In genomic region chr1:154272217-154272998, GRCh38 we compare ENCODE assay signal across 8 cellular contexts. TPM values are rescaled to one million over a fixed set of nuclear protein-coding genes. Genes with fewer than 3 reads are reported as not detected.
DNase-seq lines count a peak whose midpoint lies in the region; ATAC-seq and TF ChIP-seq lines count a peak whose summit lies in the region.

Gene HAX1, plus strand, starts transcription at chr1:154272629. Its CDS starts 95 bp downstream, at chr1:154272724.

- peak within 1 kb of the TSS; percentile 79 for H3K4me3 ChIP-seq in GM12864 (ENCODE audit: low read depth, low read length)
- peak within 1 kb of the TSS; percentile 99 for H3K4me3 ChIP-seq in SU-DHL-6 (ENCODE audit: insufficient read depth, low read length, poor library complexity, severe bottlenecking)
- peak within 1 kb of the TSS; percentile 90 for H3K4me3 ChIP-seq in cardiac muscle cell
- peak within 1 kb of the TSS; percentile 79 for H3K4me3 ChIP-seq in trophoblast cell (ENCODE audit: low read depth, low read length)

- no peaks in the 10 kb centered on the region for H3K27me3 Mint-ChIP-seq in type B pancreatic cell

- H3K27me3 ChIP-seq in SU-DHL-6 (ENCODE audit: low read length) (no peaks in the 10 kb centered on the region), cardiac muscle cell (no peaks in the 10 kb centered on the region), trophoblast cell (ENCODE audit: insufficient read depth, low read length) (no peaks in the 10 kb centered on the region)

- no CpG with 5 or more reads among the region's 47 CpGs for WGBS in trophoblast cell (ENCODE audit: extremely low coverage, insufficient coverage, insufficient read length)

- H4K8ac ChIP-seq in trophoblast cell (ENCODE audit: low read depth, low read length) = peak within 1 kb of the TSS; percentile 98

- H3K9ac ChIP-seq in SU-DHL-6 (ENCODE audit: low read length) (peak within 1 kb of the TSS; percentile 98), trophoblast cell (ENCODE audit: low read length) (peak within 1 kb of the TSS; percentile 83)

- H4K20me1 ChIP-seq in SU-DHL-6 (ENCODE audit: low read depth, low read length) = no peaks in the 10 kb centered on the region

- H2BK12ac ChIP-seq in trophoblast cell (ENCODE audit: low read length) = no peak within 1 kb of the TSS

- peak; percentile 88 for ATAC-seq in HG02642 (IDR thresholded peaks at IDR 0.05; ENCODE audit: poor library complexity, unreplicated experiment)

- H3K4me2 ChIP-seq in SU-DHL-6 (ENCODE audit: low read depth, low read length, poor library complexity, severe bottlenecking) = peak within 1 kb of the TSS; percentile 88
- peak within 1 kb of the TSS; percentile 71 for H3K4me2 ChIP-seq in trophoblast cell (ENCODE audit: low read length)

- peak within 1 kb of the TSS; percentile 97 for H3K27ac Mint-ChIP-seq in type B pancreatic cell

- H3K79me1 ChIP-seq in trophoblast cell (ENCODE audit: low read length) = peaks cover 5% of the 10 kb centered on the region

- no peaks in the 10 kb centered on the region for H3K9me3 ChIP-seq in SU-DHL-6 (ENCODE audit: insufficient read depth, low read length)
- no peaks in the 10 kb centered on the region for H3K9me3 ChIP-seq in cardiac muscle cell (ENCODE audit: low read depth)
- H3K9me3 ChIP-seq in trophoblast cell (ENCODE audit: insufficient read depth, low read depth, low read length) = no peaks in the 10 kb centered on the region

- peaks cover 30% of the 10 kb centered on the region for H3F3A ChIP-seq in SU-DHL-6 (ENCODE audit: insufficient read depth)

- DNase-seq in GM12864 (ENCODE audit: low read depth) (peak; percentile 99), NCI-H1105 treated with DMSO at 0.1 percent for 48 hours (lab: John Stamatoyannopoulos, UW) (peak; percentile 93), cardiac muscle cell (ENCODE audit: low read depth in 1 of 2, low spot score in 1 of 2) (peak; percentile 92 to 98), trophoblast cell (peak; percentile 94 to 97), type B pancreatic cell (ENCODE audit: extremely low spot score, unreplicated experiment) (peak; percentile 88)
- DNase-seq in activated naive CD8-positive, alpha-beta T cell treated with anti-CD3 and anti-CD28 coated beads, Interleukin-2, amount 50 U/mL, for 16 hours (ENCODE audit: low read depth, low spot score) = peak; percentile 95

- no peaks in the 10 kb centered on the region for H3K9me3 Mint-ChIP-seq in type B pancreatic cell

- H3K23ac ChIP-seq in trophoblast cell (ENCODE audit: low read length) = no peak within 1 kb of the TSS

- peaks cover 17% of the 10 kb centered on the region for H3K4me1 Mint-ChIP-seq in type B pancreatic cell (ENCODE audit: unreplicated experiment)

- peaks cover 4% of the 10 kb centered on the region for H3K36me3 Mint-ChIP-seq in type B pancreatic cell

- H3K79me2 ChIP-seq in SU-DHL-6 (ENCODE audit: insufficient read depth, low read length) (peaks cover 12% of the 10 kb centered on the region), trophoblast cell (ENCODE audit: control insufficient read depth, insufficient read depth, low read length, poor library complexity) (peaks cover 4% of the 10 kb centered on the region)

- H3K36me3 ChIP-seq in SU-DHL-6 (ENCODE audit: low read length) = no peaks in the 10 kb centered on the region
- peaks cover 9% of the 10 kb centered on the region for H3K36me3 ChIP-seq in cardiac muscle cell
- peaks cover 28 to 36% of the 10 kb centered on the region in 2 experiments for H3K36me3 ChIP-seq in trophoblast cell (ENCODE audit: control insufficient read depth in 1 of 2, insufficient read depth in 2 of 2, low read length in 2 of 2)

- H3K14ac ChIP-seq in trophoblast cell (ENCODE audit: low read length) = peak within 1 kb of the TSS; percentile 97

- H2BK5ac ChIP-seq in trophoblast cell (ENCODE audit: low read depth, low read length, poor library complexity) = peak within 1 kb of the TSS; percentile 57

- H4K12ac ChIP-seq in trophoblast cell (ENCODE audit: low read depth, low read length) = peak within 1 kb of the TSS; percentile 91

- peak within 1 kb of the TSS; percentile 89 for H4K91ac ChIP-seq in trophoblast cell (ENCODE audit: low read depth, low read length)

- H3K9me2 ChIP-seq in SU-DHL-6 (replicated peaks; ENCODE audit: insufficient read depth, low read length) = no peaks in the 10 kb centered on the region

- H3K27ac ChIP-seq in SU-DHL-6 (ENCODE audit: low read depth, low read length) (peak within 1 kb of the TSS; percentile 80), cardiac muscle cell (peak within 1 kb of the TSS; percentile 69), trophoblast cell (ENCODE audit: low read depth, low read length) (peak within 1 kb of the TSS; percentile 52)

- peak within 1 kb of the TSS; percentile 84 for H2AK5ac ChIP-seq in trophoblast cell (ENCODE audit: low read length)

- H2BK120ac ChIP-seq in trophoblast cell (ENCODE audit: insufficient read depth, low read length, poor library complexity) = peak within 1 kb of the TSS; percentile 87

- H3K18ac ChIP-seq in trophoblast cell (ENCODE audit: low read length) = peak within 1 kb of the TSS; percentile 98

- peak within 1 kb of the TSS; percentile 96 for H3K4ac ChIP-seq in trophoblast cell (ENCODE audit: low read depth, low read length)

- H2AFZ ChIP-seq in SU-DHL-6 (ENCODE audit: low read depth, low read length, severe bottlenecking) (peak within 1 kb of the TSS; percentile 91), trophoblast cell (ENCODE audit: insufficient read depth, low read length, poor library complexity) (peak within 1 kb of the TSS; percentile 86)

- peak within 1 kb of the TSS; percentile 96 for H3K4me3 Mint-ChIP-seq in type B pancreatic cell

- TF ChIP-seq CTCF in GM12864 (IDR thresholded peaks at IDR 0.05; ENCODE audit: low read depth, low read length, missing control alignments) (peak; percentile 81), SU-DHL-6 (IDR thresholded peaks at IDR 0.05; ENCODE audit: insufficient read depth, low read length, poor library complexity, severe bottlenecking) (peak; percentile 84), cardiac muscle cell (IDR thresholded peaks at IDR 0.05; ENCODE audit: low read depth, low read length) (peak; percentile 79), type B pancreatic cell (conservative IDR thresholded peaks at IDR 0.05) (peak; percentile 85)

- H3K4me1 ChIP-seq in cardiac muscle cell (ENCODE audit: low read depth) = no peaks in the 10 kb centered on the region
- H3K4me1 ChIP-seq in trophoblast cell (ENCODE audit: control insufficient read depth in 1 of 2, insufficient read depth in 2 of 2, low read length in 2 of 2) = peaks cover 2 to 4% of the 10 kb centered on the region in 2 experiments

RNA-seq across cellular contexts. Expression of gene HAX1, which starts in this region (rescaled TPM):
- 92.1 and 101 TPM in 2 replicates for total RNA-seq in cardiac muscle cell
- 106 and 112 TPM in 2 replicates for polyA plus RNA-seq in cardiac muscle cell
- polyA plus RNA-seq in trophoblast cell (2013) = 65.1 and 69.2 TPM in 2 replicates
- 62.2 and 70.0 TPM in 2 replicates for total RNA-seq in type B pancreatic cell (ENCODE audit: low replicate concordance)

Comparison
In these comparisons a context has a peak if more than half of its experiments do, and no peak if none do; other contexts are left out.
1. Peak in every context shown above with its lines: DNase-seq, ATAC-seq, H3K4me3 ChIP-seq and H3K27ac ChIP-seq.